In genomic region chr10:7193369-7193768, GRCh38 we compare ENCODE assay signal across 8 cellular contexts.
DNase-seq lines count a peak whose midpoint lies in the region; ATAC-seq lines count a peak whose summit lies in the region.
"Had no signal": no experiment of that assay in that cellular context is flagged by ENCODE, and none has a peak within 500 bp of the region (broad histone marks: within the 10 kb centered on the region; RNA-seq: fewer than 3 reads in every experiment).

No MANE protein-coding gene starts in this region.

- H3K36me3 Mint-ChIP-seq in activated CD8-positive, alpha-beta memory T cell treated with anti-CD3 and anti-CD28 coated beads, Interleukin-2, amount 10 ng/mL, durations not matched to agents 7 days and 5 days: peaks cover 83% of the 10 kb centered on the region
- H3K36me3 Mint-ChIP-seq in immature natural killer cell: peaks cover 39 to 65% (median 45%) of the 10 kb centered on the region in 3 donors
- peaks cover 87% of the 10 kb centered on the region for H3K36me3 Mint-ChIP-seq in stimulated activated effector memory CD8-positive, alpha-beta T cell treated with anti-CD3 and anti-CD28 coated beads, Interleukin-12 subunit alpha, Interleukin-12 subunit beta, amount 100 ng/mL, for 72 hours

- H3K9me3 Mint-ChIP-seq in activated CD8-positive, alpha-beta memory T cell treated with anti-CD3 and anti-CD28 coated beads, Interleukin-2, amount 10 ng/mL, durations not matched to agents 7 days and 5 days (ENCODE audit: low read depth): peaks cover 6% of the 10 kb centered on the region
- H3K9me3 Mint-ChIP-seq in immature natural killer cell: no peaks in the 10 kb centered on the region
- H3K9me3 Mint-ChIP-seq in stimulated activated effector memory CD8-positive, alpha-beta T cell treated with anti-CD3 and anti-CD28 coated beads, Interleukin-12 subunit alpha, Interleukin-12 subunit beta, amount 100 ng/mL, for 72 hours: no peaks in the 10 kb centered on the region

- ATAC-seq in HG02884 (IDR thresholded peaks at IDR 0.05; ENCODE audit: unreplicated experiment) (peak; percentile 46), GM19397 (IDR thresholded peaks at IDR 0.05; ENCODE audit: unreplicated experiment) (no peak)
- ATAC-seq in activated CD8-positive, alpha-beta memory T cell treated with anti-CD3 and anti-CD28 coated beads, Interleukin-2, amount 10 ng/mL, durations not matched to agents 7 days and 5 days: peak; percentile 75
- peak; percentile 87 for ATAC-seq in stimulated activated effector memory CD8-positive, alpha-beta T cell treated with anti-CD3 and anti-CD28 coated beads, Interleukin-12 subunit alpha, Interleukin-12 subunit beta, amount 100 ng/mL, for 72 hours

- peak; percentile 55 for DNase-seq in activated CD8-positive, alpha-beta memory T cell treated with anti-CD3 and anti-CD28 coated beads, Interleukin-2, amount 10 ng/mL, durations not matched to agents 7 days and 5 days
- DNase-seq in immature natural killer cell (no peak), anterior cingulate cortex (lab: John Stamatoyannopoulos, UW) (no peak), ecto neural progenitor cell (ENCODE audit: low spot score) (no peak)
- no peak for DNase-seq in stimulated activated effector memory CD8-positive, alpha-beta T cell treated with anti-CD3 and anti-CD28 coated beads, Interleukin-12 subunit alpha, Interleukin-12 subunit beta, amount 100 ng/mL, for 72 hours (ENCODE audit: low spot score in 2 of 2)
- DNase-seq: NCI-H187 had no signal

- CTCF ChIA-PET in activated CD8-positive, alpha-beta memory T cell treated with anti-CD3 and anti-CD28 coated beads, Interleukin-2, amount 10 ng/mL, durations not matched to agents 7 days and 5 days (lab: Charles Lee): interaction anchor here (0.6 to 1.5 kb wide), 5 partner anchors 40 to 581 kb away, joined by 3 to 5 read pairs (median 3); no protein-coding TSS in a partner anchor

- peak overlapping the region; percentile 88 for H3K27ac Mint-ChIP-seq in activated CD8-positive, alpha-beta memory T cell treated with anti-CD3 and anti-CD28 coated beads, Interleukin-2, amount 10 ng/mL, durations not matched to agents 7 days and 5 days
- H3K27ac Mint-ChIP-seq in immature natural killer cell: peak overlapping the region in 5 of 6 donors; percentile 31 to 73 (median 51)
- H3K27ac Mint-ChIP-seq in stimulated activated effector memory CD8-positive, alpha-beta T cell treated with anti-CD3 and anti-CD28 coated beads, Interleukin-12 subunit alpha, Interleukin-12 subunit beta, amount 100 ng/mL, for 72 hours: peak overlapping the region; percentile 86

- peak overlapping the region; percentile 54 for H3K4me3 Mint-ChIP-seq in activated CD8-positive, alpha-beta memory T cell treated with anti-CD3 and anti-CD28 coated beads, Interleukin-2, amount 10 ng/mL, durations not matched to agents 7 days and 5 days
- peak overlapping the region in 1 of 5 donors; percentile 36 for H3K4me3 Mint-ChIP-seq in immature natural killer cell
- H3K4me3 Mint-ChIP-seq in stimulated activated effector memory CD8-positive, alpha-beta T cell treated with anti-CD3 and anti-CD28 coated beads, Interleukin-12 subunit alpha, Interleukin-12 subunit beta, amount 100 ng/mL, for 72 hours: peak overlapping the region; percentile 56

- H3K27me3 Mint-ChIP-seq in activated CD8-positive, alpha-beta memory T cell treated with anti-CD3 and anti-CD28 coated beads, Interleukin-2, amount 10 ng/mL, durations not matched to agents 7 days and 5 days: no peaks in the 10 kb centered on the region
- H3K27me3 Mint-ChIP-seq in immature natural killer cell (ENCODE audit: low read depth in 3 of 3): peaks cover 2 to 12% (median 2%) of the 10 kb centered on the region in 3 donors

- H3K4me1 Mint-ChIP-seq in activated CD8-positive, alpha-beta memory T cell treated with anti-CD3 and anti-CD28 coated beads, Interleukin-2, amount 10 ng/mL, durations not matched to agents 7 days and 5 days: peaks cover 30% of the 10 kb centered on the region
- peaks cover 43 to 66% of the 10 kb centered on the region in 2 donors for H3K4me1 Mint-ChIP-seq in immature natural killer cell
- H3K4me1 Mint-ChIP-seq in stimulated activated effector memory CD8-positive, alpha-beta T cell treated with anti-CD3 and anti-CD28 coated beads, Interleukin-12 subunit alpha, Interleukin-12 subunit beta, amount 100 ng/mL, for 72 hours: peaks cover 52% of the 10 kb centered on the region
